12 cellular contexts compared by ENCODE assay signal in the genomic region with DNA sequence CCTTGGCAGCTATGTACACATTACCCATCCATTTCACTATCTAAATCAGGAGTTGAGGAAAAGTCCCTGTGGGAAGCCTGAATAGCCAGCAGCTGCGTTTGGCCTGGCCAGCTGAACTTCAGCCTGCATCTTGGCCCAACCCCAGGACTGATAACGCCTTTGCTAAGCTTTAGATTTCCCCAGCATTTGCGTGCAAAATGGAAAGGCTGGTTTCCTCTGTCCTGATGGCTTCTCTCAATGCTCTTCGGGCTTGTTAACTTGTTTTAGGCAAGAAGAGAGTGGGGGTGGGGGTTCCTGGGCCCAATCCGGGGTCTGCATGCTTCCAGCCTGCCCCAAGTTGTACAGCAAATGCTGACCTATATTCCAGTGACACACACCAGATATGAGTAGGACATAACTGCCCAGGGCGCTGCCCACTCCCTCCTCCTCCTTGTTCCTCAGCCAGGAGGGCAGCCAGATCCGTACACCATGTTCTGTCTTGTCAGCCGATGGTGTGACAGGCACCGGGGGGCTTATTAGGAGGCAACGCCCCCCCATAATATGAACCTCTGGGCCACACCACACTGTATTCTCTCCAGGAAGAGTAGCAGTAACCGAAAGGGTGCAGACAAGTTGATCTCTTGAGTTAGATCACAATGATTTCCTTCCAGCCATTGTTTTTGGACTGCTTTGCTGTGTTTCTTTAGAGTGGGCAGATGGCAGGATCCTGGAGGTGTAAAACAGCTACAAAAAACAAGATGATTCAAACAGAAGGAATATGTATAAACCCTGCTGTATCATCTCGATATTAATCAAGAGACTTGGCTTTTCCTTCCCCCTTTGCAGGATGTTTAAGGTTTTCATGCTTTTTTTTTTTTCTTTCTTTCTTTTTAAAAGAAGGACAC.
DNase-seq lines count a peak whose midpoint lies in the region; ATAC-seq and TF ChIP-seq lines count a peak whose summit lies in the region.
"Had no signal": no experiment of that assay in that cellular context is flagged by ENCODE, and none has a peak within 500 bp of the region (broad histone marks: within the 10 kb centered on the region; RNA-seq: fewer than 3 reads in every experiment).

No MANE protein-coding gene starts in this region.

- DNase-seq in T-helper 2 cell treated with Interferon-gamma antibody and Interleukin-4, amounts not matched to agents 5 μg/mL and 100 μg/mL, for 36 hours (ENCODE audit: low spot score) = no peak
- DNase-seq in T-helper 2 cell = no peak
- no peak for DNase-seq in vagina (ENCODE audit: extremely low spot score in 2 of 2)
- no peak for DNase-seq in naive thymus-derived CD4-positive, alpha-beta T cell
- DNase-seq: activated CD4-positive, CD25-positive, alpha-beta regulatory T cell treated with anti-CD3 and anti-CD28 coated beads, Interleukin-2, amount 50 U/mL, for 72 hours; midbrain; NCI-H2029 had no signal

- POLR2A ChIA-PET in naive thymus-derived CD4-positive, alpha-beta T cell (lab: Charles Lee) = interaction anchor here (0.7 kb wide), 1 partner anchor 196 kb away, joined by 3 read pairs; no protein-coding TSS in a partner anchor

- peaks cover 19% of the 10 kb centered on the region for H3K4me1 Mint-ChIP-seq in T-helper 2 cell treated with Interferon-gamma antibody and Interleukin-4, amounts not matched to agents 5 μg/mL and 100 μg/mL, for 36 hours (ENCODE audit: low read depth)
- peaks cover 4 to 27% (median 19%) of the 10 kb centered on the region in 7 donors for H3K4me1 Mint-ChIP-seq in naive thymus-derived CD4-positive, alpha-beta T cell

- H3K4me1 ChIP-seq in muscle layer of duodenum (ENCODE audit: control insufficient read depth in 1 of 2, insufficient read depth in 2 of 2, low read length in 2 of 2) (no peaks in the 10 kb centered on the region), vagina (peaks cover 53% of the 10 kb centered on the region)
- peaks cover 0 to 2% of the 10 kb centered on the region in 2 donors for H3K4me1 ChIP-seq in naive thymus-derived CD4-positive, alpha-beta T cell (ENCODE audit: control insufficient read depth in 2 of 2, insufficient read depth in 2 of 2, low read length in 2 of 2)
- H3K4me1 ChIP-seq: A549 had no signal

- intact Hi-C loops in vagina (cut with DNase I) = no loop called here
- intact Hi-C loops in naive thymus-derived CD4-positive, alpha-beta T cell (cut with micrococcal nuclease) = no loop called here

- H3K27ac Mint-ChIP-seq in T-helper 2 cell treated with Interferon-gamma antibody and Interleukin-4, amounts not matched to agents 5 μg/mL and 100 μg/mL, for 36 hours = peak overlapping the region; percentile 10
- H3K27ac Mint-ChIP-seq in naive thymus-derived CD4-positive, alpha-beta T cell = no peak overlapping the region

- peaks cover 31% of the 10 kb centered on the region for H3K27me3 Mint-ChIP-seq in T-helper 2 cell treated with Interferon-gamma antibody and Interleukin-4, amounts not matched to agents 5 μg/mL and 100 μg/mL, for 36 hours (ENCODE audit: low read depth)
- peaks cover 0 to 32% (median 0%) of the 10 kb centered on the region in 5 donors for H3K27me3 Mint-ChIP-seq in naive thymus-derived CD4-positive, alpha-beta T cell

- no peaks in the 10 kb centered on the region for H3K36me3 Mint-ChIP-seq in T-helper 2 cell treated with Interferon-gamma antibody and Interleukin-4, amounts not matched to agents 5 μg/mL and 100 μg/mL, for 36 hours (ENCODE audit: low read depth)
- H3K36me3 Mint-ChIP-seq in naive thymus-derived CD4-positive, alpha-beta T cell = peaks cover 0 to 10% (median 0%) of the 10 kb centered on the region in 5 donors

- peak; percentile 23 for ATAC-seq in esophagus mucosa
- ATAC-seq in GM21619 (IDR thresholded peaks at IDR 0.05; ENCODE audit: unreplicated experiment) = no peak
- ATAC-seq in GM21423 (IDR thresholded peaks at IDR 0.05; ENCODE audit: unreplicated experiment) = no peak
- ATAC-seq in naive thymus-derived CD4-positive, alpha-beta T cell = no peak
- ATAC-seq: A549 had no signal

- no peaks in the 10 kb centered on the region for H3K36me3 ChIP-seq in muscle layer of duodenum (ENCODE audit: control insufficient read depth in 1 of 2, insufficient read depth in 2 of 2, low read length in 2 of 2)
- H3K36me3 ChIP-seq in vagina = no peaks in the 10 kb centered on the region
- no peaks in the 10 kb centered on the region for H3K36me3 ChIP-seq in naive thymus-derived CD4-positive, alpha-beta T cell (ENCODE audit: control insufficient read depth in 2 of 3, insufficient read depth in 3 of 3, low read length in 3 of 3)

- H3K4me3 ChIP-seq in muscle layer of duodenum (ENCODE audit: low read depth in 1 of 2, low read length in 2 of 2) (peak overlapping the region in 1 of 2 donors; percentile 18), vagina (peak overlapping the region in 1 of 2 donors; percentile 11)
- H3K4me3 ChIP-seq in naive thymus-derived CD4-positive, alpha-beta T cell (ENCODE audit: low read length) = no peak overlapping the region
- H3K4me3 ChIP-seq: A549 had no signal

- H3K9me3 Mint-ChIP-seq in T-helper 2 cell treated with Interferon-gamma antibody and Interleukin-4, amounts not matched to agents 5 μg/mL and 100 μg/mL, for 36 hours = peaks cover 7% of the 10 kb centered on the region
- peaks cover 0 to 2% (median 0%) of the 10 kb centered on the region in 11 donors for H3K9me3 Mint-ChIP-seq in naive thymus-derived CD4-positive, alpha-beta T cell

- no peaks in the 10 kb centered on the region for H3K27me3 ChIP-seq in muscle layer of duodenum (ENCODE audit: low read depth, low read length)
- no peaks in the 10 kb centered on the region for H3K27me3 ChIP-seq in vagina
- H3K27me3 ChIP-seq in naive thymus-derived CD4-positive, alpha-beta T cell (ENCODE audit: control insufficient read depth in 2 of 2, insufficient read depth in 2 of 2, low read length in 2 of 2) = no peaks in the 10 kb centered on the region

- no peak for TF ChIP-seq CTCF in vagina (IDR thresholded peaks at IDR 0.05)

- H3K4me3 Mint-ChIP-seq in T-helper 2 cell treated with Interferon-gamma antibody and Interleukin-4, amounts not matched to agents 5 μg/mL and 100 μg/mL, for 36 hours = no peak overlapping the region
- H3K4me3 Mint-ChIP-seq in naive thymus-derived CD4-positive, alpha-beta T cell = no peak overlapping the region

- TF ChIP-seq POLR2A in vagina (IDR thresholded peaks at IDR 0.05) = no peak

- CTCF ChIA-PET in naive thymus-derived CD4-positive, alpha-beta T cell (lab: Charles Lee) = interaction anchor here (0.8 kb wide), 1 partner anchor 9 kb away, joined by 3 read pairs; no protein-coding TSS in a partner anchor

- H3K9me3 ChIP-seq in muscle layer of duodenum (ENCODE audit: control insufficient read depth in 1 of 2, low read length in 2 of 2) (no peaks in the 10 kb centered on the region), vagina (no peaks in the 10 kb centered on the region)
- H3K9me3 ChIP-seq in naive thymus-derived CD4-positive, alpha-beta T cell (ENCODE audit: control insufficient read depth in 2 of 3, low read length in 3 of 3) = no peaks in the 10 kb centered on the region
- H3K9me3 ChIP-seq: A549 had no signal

- H3K27ac ChIP-seq in muscle layer of duodenum (ENCODE audit: low read length) (peak overlapping the region; percentile 72), vagina (peak overlapping the region; percentile 79)
- H3K27ac ChIP-seq in naive thymus-derived CD4-positive, alpha-beta T cell (ENCODE audit: low read depth, low read length) = no peak overlapping the region
- H3K27ac ChIP-seq: A549 had no signal
